Comparison of ENCODE assay signal across 20 cellular contexts in the genomic region with DNA sequence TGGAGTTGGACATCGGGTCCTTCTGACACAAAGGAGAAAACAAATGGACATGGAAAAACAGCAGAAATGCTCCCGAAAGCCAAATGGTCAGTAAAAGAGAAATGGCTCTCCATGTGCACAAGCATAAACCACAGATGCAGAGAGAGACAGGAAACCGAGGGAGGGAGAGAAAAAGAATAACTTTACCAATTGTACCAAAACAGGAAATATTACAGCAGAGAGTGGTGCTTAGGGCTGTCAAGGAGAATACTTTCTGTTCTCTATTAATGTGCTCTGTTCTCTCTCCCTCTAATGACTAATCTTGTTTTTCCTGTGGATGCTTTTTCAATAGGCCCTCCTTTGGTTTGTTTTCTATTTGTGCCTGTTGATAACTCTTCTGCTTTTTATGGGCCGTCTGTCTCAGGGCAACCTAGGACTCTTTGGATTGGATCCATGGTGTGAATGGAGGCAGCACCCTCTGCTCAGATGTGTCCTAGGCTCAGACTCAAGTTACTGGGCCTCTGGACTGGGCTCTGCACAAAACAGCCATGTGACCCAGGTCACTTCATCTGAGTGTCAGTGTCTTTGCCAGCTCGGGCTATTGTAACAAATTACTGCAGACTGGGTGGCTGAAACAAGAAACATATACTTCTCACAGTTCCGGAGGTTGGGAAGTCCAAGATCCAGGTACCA.
A peak's percentile ranks its signal among the peaks of the same experiment; 100 is the strongest.
DNase-seq lines count a peak whose midpoint lies in the region; ATAC-seq and TF ChIP-seq lines count a peak whose summit lies in the region.
"Had no signal": no experiment of that assay in that cellular context is flagged by ENCODE, and none has a peak within 500 bp of the region (broad histone marks: within the 10 kb centered on the region; RNA-seq: fewer than 3 reads in every experiment).

No MANE protein-coding gene starts in this region.

- H3K27me3 ChIP-seq in tibial artery: no peaks in the 10 kb centered on the region
- H3K27me3 ChIP-seq: heart left ventricle had no signal

- no peaks in the 10 kb centered on the region for H3K27me3 Mint-ChIP-seq in activated CD4-positive, alpha-beta T cell treated with anti-CD3 and anti-CD28 coated beads, Interleukin-2, amount 10 ng/mL, durations not matched to agents 24 days and 14 days
- H3K27me3 Mint-ChIP-seq in naive thymus-derived CD8-positive, alpha-beta T cell: no peaks in the 10 kb centered on the region

- peak in 1 of 2 donors; percentile 24 for ATAC-seq in activated naive CD4-positive, alpha-beta T cell treated with anti-CD3 and anti-CD28 coated beads, Interleukin-2, amount 50 U/mL, for 72 hours
- peak; percentile 67 to 74 for ATAC-seq in naive thymus-derived CD8-positive, alpha-beta T cell
- ATAC-seq in sciatic nerve: no peak
- ATAC-seq: A549, heart left ventricle had no signal

- intact Hi-C loops in activated CD4-positive, alpha-beta T cell treated with anti-CD3 and anti-CD28 coated beads, Interleukin-2, amount 10 ng/mL, durations not matched to agents 24 days and 14 days (cut with micrococcal nuclease): no loop called here
- intact Hi-C loops in tibial artery (cut with DNase I; ENCODE audit: low total_unique reads) (no loop called here), sciatic nerve (cut with DNase I) (no loop called here)

- H3K9me3 ChIP-seq in tibial artery: no peaks in the 10 kb centered on the region
- H3K9me3 ChIP-seq: A549, HAP-1 had no signal

- H3K36me3 Mint-ChIP-seq in activated CD4-positive, alpha-beta T cell treated with anti-CD3 and anti-CD28 coated beads, Interleukin-2, amount 10 ng/mL, durations not matched to agents 24 days and 14 days (ENCODE audit: low read depth): peaks cover 4% of the 10 kb centered on the region
- H3K36me3 Mint-ChIP-seq in activated naive CD4-positive, alpha-beta T cell treated with anti-CD3 and anti-CD28 coated beads, Interleukin-2, amount 50 U/mL, for 72 hours: peaks cover 32 to 45% of the 10 kb centered on the region in 2 donors
- H3K36me3 Mint-ChIP-seq in naive thymus-derived CD8-positive, alpha-beta T cell: peaks cover 2 to 33% (median 29%) of the 10 kb centered on the region in 3 donors

- no peak for TF ChIP-seq CTCF in tibial artery (IDR thresholded peaks at IDR 0.05)

- peak overlapping the region; percentile 91 for H3K27ac Mint-ChIP-seq in activated CD4-positive, alpha-beta T cell treated with anti-CD3 and anti-CD28 coated beads, Interleukin-2, amount 10 ng/mL, durations not matched to agents 24 days and 14 days
- peak overlapping the region; percentile 58 to 87 for H3K27ac Mint-ChIP-seq in activated naive CD4-positive, alpha-beta T cell treated with anti-CD3 and anti-CD28 coated beads, Interleukin-2, amount 50 U/mL, for 72 hours
- H3K27ac Mint-ChIP-seq in naive thymus-derived CD8-positive, alpha-beta T cell: peak overlapping the region; percentile 93 to 99 (median 98)
- H3K27ac Mint-ChIP-seq: naive B cell had no signal

- no peak overlapping the region for H3K27ac ChIP-seq in tibial artery
- H3K27ac ChIP-seq: A549 had no signal

- H3K4me1 ChIP-seq in tibial artery: no peaks in the 10 kb centered on the region
- H3K4me1 ChIP-seq: A549, HAP-1, heart left ventricle had no signal

- in situ Hi-C loops in KBM-7 (cut with MboI; ENCODE audit: low pct_unique_long_range_greater_than_20kb, low sequenced_read_pairs): no loop called here

- POLR2A ChIA-PET in naive thymus-derived CD8-positive, alpha-beta T cell (lab: Charles Lee): interaction anchor here (0.6 to 1.4 kb wide), 4 partner anchors 9 to 61 kb away, joined by 3 to 4 read pairs (median 4); no protein-coding TSS in a partner anchor

- DNase-seq in activated CD4-positive, alpha-beta T cell treated with anti-CD3 and anti-CD28 coated beads, Interleukin-2, amount 10 ng/mL, durations not matched to agents 24 days and 14 days: peak; percentile 57
- DNase-seq in activated CD4-positive, alpha-beta T cell treated with anti-CD3 and anti-CD28 coated beads for 1 hour: no peak
- DNase-seq in DMS79 treated with DMSO at 0.1 percent for 48 hours (lab: John Stamatoyannopoulos, UW) (peak; percentile 65), tibial artery (no peak), sciatic nerve (ENCODE audit: low spot score) (no peak), KBM-7 (no peak)
- no peak for DNase-seq in activated naive CD4-positive, alpha-beta T cell treated with anti-CD3 and anti-CD28 coated beads, Interleukin-2, amount 50 U/mL, for 72 hours (ENCODE audit: low spot score in 2 of 2)
- DNase-seq in naive thymus-derived CD8-positive, alpha-beta T cell: peak in 3 of 10 donors; percentile 16 to 35 (median 23)
- DNase-seq: activated CD8-positive, alpha-beta memory T cell treated with anti-CD3 and anti-CD28 coated beads for 24 hours; activated effector memory CD4-positive, alpha-beta T cell treated with anti-CD3 and anti-CD28 coated beads, Interleukin-2, amount 50 U/mL, for 16 hours; C1 segment of cervical spinal cord; DMS153; heart left ventricle; naive B cell; NCI-H2107; NCI-H510A treated with DMSO at 0.1 percent for 48 hours; SW 1271 had no signal

- peak overlapping the region; percentile 73 for H3K4me3 Mint-ChIP-seq in activated CD4-positive, alpha-beta T cell treated with anti-CD3 and anti-CD28 coated beads, Interleukin-2, amount 10 ng/mL, durations not matched to agents 24 days and 14 days
- H3K4me3 Mint-ChIP-seq in naive thymus-derived CD8-positive, alpha-beta T cell: peak overlapping the region; percentile 52 to 83 (median 76)
- H3K4me3 Mint-ChIP-seq: naive B cell had no signal

- H3K9me3 Mint-ChIP-seq in activated CD4-positive, alpha-beta T cell treated with anti-CD3 and anti-CD28 coated beads, Interleukin-2, amount 10 ng/mL, durations not matched to agents 24 days and 14 days: peaks cover 24% of the 10 kb centered on the region
- H3K9me3 Mint-ChIP-seq in activated naive CD4-positive, alpha-beta T cell treated with anti-CD3 and anti-CD28 coated beads, Interleukin-2, amount 50 U/mL, for 72 hours: peaks cover 22 to 31% of the 10 kb centered on the region in 2 donors
- peaks cover 0 to 44% (median 34%) of the 10 kb centered on the region in 9 donors for H3K9me3 Mint-ChIP-seq in naive thymus-derived CD8-positive, alpha-beta T cell

- H3K4me1 Mint-ChIP-seq in activated CD4-positive, alpha-beta T cell treated with anti-CD3 and anti-CD28 coated beads, Interleukin-2, amount 10 ng/mL, durations not matched to agents 24 days and 14 days: peaks cover 18% of the 10 kb centered on the region
- peaks cover 28 to 84% (median 57%) of the 10 kb centered on the region in 4 donors for H3K4me1 Mint-ChIP-seq in naive thymus-derived CD8-positive, alpha-beta T cell
- H3K4me1 Mint-ChIP-seq: naive B cell had no signal

- H3K4me3 ChIP-seq in tibial artery: no peak overlapping the region
- H3K4me3 ChIP-seq: A549, HAP-1, heart left ventricle, lung had no signal

- H3K36me3 ChIP-seq in tibial artery: no peaks in the 10 kb centered on the region
- H3K36me3 ChIP-seq: HAP-1, heart left ventricle had no signal

Comparison
In these comparisons a context has a peak if more than half of its experiments do, and no peak if none do; other contexts are left out.
1. DNase-seq: peak in activated CD4-positive, alpha-beta T cell treated with anti-CD3 and anti-CD28 coated beads, Interleukin-2, amount 10 ng/mL, durations not matched to agents 24 days and 14 days (single experiment) and DMS79 treated with DMSO at 0.1 percent for 48 hours (single experiment); none in activated CD4-positive, alpha-beta T cell treated with anti-CD3 and anti-CD28 coated beads for 1 hour (single experiment), activated naive CD4-positive, alpha-beta T cell treated with anti-CD3 and anti-CD28 coated beads, Interleukin-2, amount 50 U/mL, for 72 hours (0 of 2), tibial artery (0 of 2), sciatic nerve (single experiment) and KBM-7 (single experiment).
2. Peak in every context shown above with its lines, with median percentiles within 50 percentile points of each other: H3K27ac Mint-ChIP-seq.